In genomic region chr22:37065961-37066360, GRCh38 we compare ENCODE assay signal across 19 cellular contexts. TPM values are rescaled to one million over a fixed set of nuclear protein-coding genes. Genes with fewer than 3 reads are reported as not detected.
A peak's percentile ranks its signal among the peaks of the same experiment; 100 is the strongest.
DNase-seq lines count a peak whose midpoint lies in the region; ATAC-seq and TF ChIP-seq lines count a peak whose summit lies in the region.
"Had no signal": no experiment of that assay in that cellular context is flagged by ENCODE, and none has a peak within 500 bp of the region (broad histone marks: within the 10 kb centered on the region; RNA-seq: fewer than 3 reads in every experiment).

No MANE protein-coding gene starts in this region.

- peaks cover 79% of the 10 kb centered on the region for H3K36me3 Mint-ChIP-seq in activated T-helper 17 cell treated with anti-CD3 and anti-CD28 coated beads, Interleukin-2, amount 50 U/mL, for 72 hours (ENCODE audit: low read depth)
- H3K36me3 Mint-ChIP-seq in activated CD4-positive, alpha-beta T cell treated with anti-CD3 and anti-CD28 coated beads, Interleukin-2, amount 10 ng/mL, durations not matched to agents 24 days and 14 days (ENCODE audit: low read depth): peaks cover 2% of the 10 kb centered on the region

- H3K79me2 ChIP-seq in osteoblast (ENCODE audit: insufficient read depth, low read length): no peaks in the 10 kb centered on the region

- no peak for TF ChIP-seq CTCF in HEK293 (tag by site-specific recombination; IDR thresholded peaks at IDR 0.05)
- no peak for TF ChIP-seq CTCF in osteoblast (IDR thresholded peaks at IDR 0.05; ENCODE audit: extremely low read depth, low read depth, low read length)

- H3K27ac Mint-ChIP-seq in activated T-helper 17 cell treated with anti-CD3 and anti-CD28 coated beads, Interleukin-2, amount 50 U/mL, for 72 hours: peak overlapping the region; percentile 89
- no peak overlapping the region for H3K27ac Mint-ChIP-seq in activated CD4-positive, alpha-beta T cell treated with anti-CD3 and anti-CD28 coated beads, Interleukin-2, amount 10 ng/mL, durations not matched to agents 24 days and 14 days
- H3K27ac Mint-ChIP-seq: CD4-positive, alpha-beta memory T cell; H9; HFFc6 had no signal

- H3K9me3 Mint-ChIP-seq in activated T-helper 17 cell treated with anti-CD3 and anti-CD28 coated beads, Interleukin-2, amount 50 U/mL, for 72 hours: no peaks in the 10 kb centered on the region
- H3K9me3 Mint-ChIP-seq in activated CD4-positive, alpha-beta T cell treated with anti-CD3 and anti-CD28 coated beads, Interleukin-2, amount 10 ng/mL, durations not matched to agents 24 days and 14 days: no peaks in the 10 kb centered on the region
- H3K9me3 Mint-ChIP-seq: CD4-positive, alpha-beta memory T cell; H9; HFFc6 had no signal

- H3K4me3 ChIP-seq in HEK293 (ENCODE audit: low read depth, low read length) (no peak overlapping the region), osteoblast (ENCODE audit: insufficient read depth, low read length) (no peak overlapping the region)

- intact Hi-C loops in activated CD4-positive, alpha-beta T cell treated with anti-CD3 and anti-CD28 coated beads, Interleukin-2, amount 10 ng/mL, durations not matched to agents 24 days and 14 days (cut with micrococcal nuclease): no loop called here

- no peak overlapping the region for H3K4me2 ChIP-seq in osteoblast (ENCODE audit: insufficient read depth, low read length)

- ATAC-seq in activated T-helper 17 cell treated with anti-CD3 and anti-CD28 coated beads, Interleukin-2, amount 50 U/mL, for 72 hours (replicated peaks): no peak
- ATAC-seq: HCT116 had no signal

- H3K27me3 Mint-ChIP-seq in activated T-helper 17 cell treated with anti-CD3 and anti-CD28 coated beads, Interleukin-2, amount 50 U/mL, for 72 hours: no peaks in the 10 kb centered on the region
- peaks cover 5% of the 10 kb centered on the region for H3K27me3 Mint-ChIP-seq in activated CD4-positive, alpha-beta T cell treated with anti-CD3 and anti-CD28 coated beads, Interleukin-2, amount 10 ng/mL, durations not matched to agents 24 days and 14 days

- H3K4me1 ChIP-seq in HEK293 (ENCODE audit: control insufficient read depth, insufficient read depth, low read length): no peaks in the 10 kb centered on the region
- no peaks in the 10 kb centered on the region for H3K4me1 ChIP-seq in osteoblast (ENCODE audit: insufficient read depth, low read length)

- peaks cover 25% of the 10 kb centered on the region for H3K27me3 ChIP-seq in osteoblast (ENCODE audit: insufficient read depth, low read length)

- DNase-seq in osteoblast (ENCODE audit: insufficient read length, low spot score, missing footprints): peak; percentile 79
- no peak for DNase-seq in activated CD4-positive, alpha-beta T cell treated with anti-CD3 and anti-CD28 coated beads, Interleukin-2, amount 10 ng/mL, durations not matched to agents 24 days and 14 days
- no peak for DNase-seq in activated naive CD4-positive, alpha-beta T cell treated with Interleukin-2 at 50 U/mL for 16 hours
- DNase-seq: C1 segment of cervical spinal cord; Calu3; CD4-positive, alpha-beta memory T cell; COR-L47; DMS79 treated with DMSO at 0.1 percent for 48 hours; GF-D8; GOT3; H9; HFFc6 had no signal

- H3K4me3 Mint-ChIP-seq in activated T-helper 17 cell treated with anti-CD3 and anti-CD28 coated beads, Interleukin-2, amount 50 U/mL, for 72 hours: no peak overlapping the region
- no peak overlapping the region for H3K4me3 Mint-ChIP-seq in activated CD4-positive, alpha-beta T cell treated with anti-CD3 and anti-CD28 coated beads, Interleukin-2, amount 10 ng/mL, durations not matched to agents 24 days and 14 days
- H3K4me3 Mint-ChIP-seq: CD4-positive, alpha-beta memory T cell; H9; HFFc6 had no signal

- peaks cover 37% of the 10 kb centered on the region for H3K4me1 Mint-ChIP-seq in activated T-helper 17 cell treated with anti-CD3 and anti-CD28 coated beads, Interleukin-2, amount 50 U/mL, for 72 hours
- H3K4me1 Mint-ChIP-seq in activated CD4-positive, alpha-beta T cell treated with anti-CD3 and anti-CD28 coated beads, Interleukin-2, amount 10 ng/mL, durations not matched to agents 24 days and 14 days: peaks cover 9% of the 10 kb centered on the region

- no peak overlapping the region for H2AFZ ChIP-seq in osteoblast (ENCODE audit: low read length)

- POLR2A ChIA-PET in HEK293 (lab: Yijun Ruan, JAX): interaction anchor here (2.1 kb wide), 1 partner anchor 14 kb away, joined by 5 read pairs; the partner anchor contains the start of gene KCTD17

- H3K36me3 ChIP-seq in HEK293 (ENCODE audit: control insufficient read depth in 2 of 2, insufficient read depth in 1 of 2, low read length in 2 of 2) (peaks cover 0 to 7% of the 10 kb centered on the region in 2 experiments; a peak in 2 of 3 replicates), osteoblast (ENCODE audit: insufficient read depth, low read length) (no peaks in the 10 kb centered on the region)

- H3K9me3 ChIP-seq in HEK293 (ENCODE audit: control insufficient read depth, insufficient read depth, low read depth, low read length) (no peaks in the 10 kb centered on the region), osteoblast (ENCODE audit: low read depth, low read length) (no peaks in the 10 kb centered on the region)

- CTCF ChIA-PET in HEK293 (lab: Yijun Ruan, JAX): interaction anchor here (0.6 to 0.7 kb wide), 3 partner anchors 20 to 135 kb away, joined by 3 to 4 read pairs (median 4); no protein-coding TSS in a partner anchor

- peaks cover 3% of the 10 kb centered on the region for H4K20me1 ChIP-seq in osteoblast (ENCODE audit: insufficient read depth, low read length)

- H3K27ac ChIP-seq in HEK293 (ENCODE audit: extremely low read depth, low read depth, low read length) (no peak overlapping the region), osteoblast (ENCODE audit: low read depth, low read length) (no peak overlapping the region)

TF ChIP-seq in HEK293, 187 proteins besides CTCF, POLR2A, EP300 and RAD21:
- peak; percentile 31 for TF ChIP-seq GLIS1 (tag by site-specific recombination; IDR thresholded peaks at IDR 0.05)
- TF ChIP-seq ZNF398 (tag by site-specific recombination; IDR thresholded peaks at IDR 0.05): no peak
- TF ChIP-seq ZSCAN4 (tag by site-specific recombination; IDR thresholded peaks at IDR 0.05): no peak

RNA-seq across cellular contexts. Expression of gene KCTD17, which starts 14.4 kb away (rescaled TPM):
- total RNA-seq in activated T-helper 17 cell treated with anti-CD3 and anti-CD28 coated beads, Interleukin-2, amount 50 U/mL, for 72 hours: 10 to 100 TPM; 39.4 to 41.9 TPM
- total RNA-seq in osteoblast: 22.7 and 25.0 TPM in 2 replicates
- 63.2 and 66.5 TPM in 2 replicates for total RNA-seq in activated CD4-positive, alpha-beta T cell treated with anti-CD3 and anti-CD28 coated beads, Interleukin-2, amount 10 ng/mL, durations not matched to agents 24 days and 14 days

RNA-seq across cellular contexts. Expression of gene TMPRSS6, which starts 43.6 kb away (rescaled TPM):
- total RNA-seq in activated T-helper 17 cell treated with anti-CD3 and anti-CD28 coated beads, Interleukin-2, amount 50 U/mL, for 72 hours: 100 to 1,000 TPM in 1 of 2 donors, 10 to 100 TPM in 1; 86.6 to 343 TPM
- total RNA-seq in osteoblast: not detected in 2 replicates
- total RNA-seq in activated CD4-positive, alpha-beta T cell treated with anti-CD3 and anti-CD28 coated beads, Interleukin-2, amount 10 ng/mL, durations not matched to agents 24 days and 14 days: 6.8 and 7.1 TPM in 2 replicates
- total RNA-seq: A172, A673, Calu3, Daoy, G401, H9, HFFc6 had no signal

RNA-seq across cellular contexts. Expression of gene MPST, which starts 46.4 kb away (rescaled TPM):
- 10 to 100 TPM; 22.7 to 41.6 TPM for total RNA-seq in activated T-helper 17 cell treated with anti-CD3 and anti-CD28 coated beads, Interleukin-2, amount 50 U/mL, for 72 hours
- total RNA-seq in osteoblast: 82.5 and 91.6 TPM in 2 replicates
- 21.0 and 21.1 TPM in 2 replicates for total RNA-seq in activated CD4-positive, alpha-beta T cell treated with anti-CD3 and anti-CD28 coated beads, Interleukin-2, amount 10 ng/mL, durations not matched to agents 24 days and 14 days

RNA-seq across cellular contexts. Expression of gene TST, which starts 46.7 kb away (rescaled TPM):
- 10 to 100 TPM in 1 of 2 donors, 1 to 10 TPM in 1; 8.2 to 14.5 TPM for total RNA-seq in activated T-helper 17 cell treated with anti-CD3 and anti-CD28 coated beads, Interleukin-2, amount 50 U/mL, for 72 hours
- 53.6 and 63.3 TPM in 2 replicates for total RNA-seq in osteoblast
- total RNA-seq in activated CD4-positive, alpha-beta T cell treated with anti-CD3 and anti-CD28 coated beads, Interleukin-2, amount 10 ng/mL, durations not matched to agents 24 days and 14 days: 5.2 and 5.8 TPM in 2 replicates

Comparison
In these comparisons a context has a peak if more than half of its experiments do, and no peak if none do; other contexts are left out.
1. RNA of gene TMPRSS6, which starts 43.6 kb away (total RNA-seq): 86.6 to 343 TPM in activated T-helper 17 cell treated with anti-CD3 and anti-CD28 coated beads, Interleukin-2, amount 50 U/mL, for 72 hours; 6.8 to 7.1 TPM in activated CD4-positive, alpha-beta T cell treated with anti-CD3 and anti-CD28 coated beads, Interleukin-2, amount 10 ng/mL, durations not matched to agents 24 days and 14 days and not detected in osteoblast; every median in the first group is over 10 times any median in the second.